24 cellular contexts compared by ENCODE assay signal in genomic region chr2:147860009-147860408, GRCh38. TPM values are rescaled to one million over a fixed set of nuclear protein-coding genes. Genes with fewer than 3 reads are reported as not detected.
DNase-seq lines count a peak whose midpoint lies in the region; ATAC-seq and TF ChIP-seq lines count a peak whose summit lies in the region.
"Had no signal": no experiment of that assay in that cellular context is flagged by ENCODE, and none has a peak within 500 bp of the region (broad histone marks: within the 10 kb centered on the region; RNA-seq: fewer than 3 reads in every experiment).

No MANE protein-coding gene starts in this region.

- intact Hi-C loops in gastrocnemius medialis (cut with DNase I; ENCODE audit: low total_unique reads): no loop called here

- peaks cover 84% of the 10 kb centered on the region for H3K4me1 Mint-ChIP-seq in brain
- H3K4me1 Mint-ChIP-seq in activated CD4-positive, alpha-beta memory T cell treated with anti-CD3 and anti-CD28 coated beads, Interleukin-2, amount 10 ng/mL, durations not matched to agents 7 days and 5 days: peaks cover 15% of the 10 kb centered on the region
- H3K4me1 Mint-ChIP-seq: central memory CD8-positive, alpha-beta T cell had no signal

- H3K27me3 ChIP-seq in gastrocnemius medialis: no peaks in the 10 kb centered on the region
- H3K27me3 ChIP-seq: BLaER1, ovary, sigmoid colon, suprapubic skin had no signal

- in situ Hi-C loops in gastrocnemius medialis (cut with MboI; ENCODE audit: low sequenced_read_pairs in 4 of 4): no loop called here

- H3K4me1 ChIP-seq in gastrocnemius medialis: peaks cover 74 to 84% of the 10 kb centered on the region in 2 donors
- H3K4me1 ChIP-seq: A549, BLaER1 had no signal

- DNase-seq in NCI-H345 (lab: John Stamatoyannopoulos, UW) (peak; percentile 9), NCI-H345 treated with DMSO at 0.1 percent for 48 hours (lab: John Stamatoyannopoulos, UW; ENCODE audit: unreplicated experiment) (no peak), NCI-H2171 (lab: John Stamatoyannopoulos, UW) (peak; percentile 92), gastrocnemius medialis (no peak), dedifferentiated amniotic fluid mesenchymal stem cell (ENCODE audit: extremely low spot score) (no peak)
- no peak for DNase-seq in activated CD4-positive, alpha-beta memory T cell treated with anti-CD3 and anti-CD28 coated beads, Interleukin-2, amount 10 ng/mL, durations not matched to agents 7 days and 5 days
- DNase-seq: aorta, foreskin melanocyte, hypothalamus, kidney, NCI-H2081 treated with DMSO at 0.1 percent for 48 hours, ovary, sigmoid colon had no signal

- H3K9me3 ChIP-seq in gastrocnemius medialis: no peaks in the 10 kb centered on the region
- H3K9me3 ChIP-seq: A549, BLaER1, ovary, sigmoid colon, suprapubic skin had no signal

- no peak for TF ChIP-seq POLR2A in gastrocnemius medialis (IDR thresholded peaks at IDR 0.05)

- POLR2A ChIA-PET in activated CD4-positive, alpha-beta memory T cell treated with anti-CD3 and anti-CD28 coated beads, Interleukin-2, amount 10 ng/mL, durations not matched to agents 7 days and 5 days (lab: Charles Lee): no interaction called here

- ATAC-seq in gastrocnemius medialis (no peak), HG02642 (IDR thresholded peaks at IDR 0.05; ENCODE audit: poor library complexity, unreplicated experiment) (no peak)
- ATAC-seq: A549; activated CD4-positive, CD25-positive, alpha-beta regulatory T cell treated with anti-CD3 and anti-CD28 coated beads, Interleukin-2, amount 50 U/mL, for 24 hours; SK-N-SH treated with all-trans-retinoic acid at 6 μM for 48 hours had no signal

- H3K4me3 ChIP-seq in gastrocnemius medialis: no peak overlapping the region
- H3K4me3 ChIP-seq: A549, BLaER1, ovary, sigmoid colon, suprapubic skin had no signal

- H3K9me3 Mint-ChIP-seq in brain: peaks cover 0 to 3% (median 2%) of the 10 kb centered on the region in 5 experiments
- H3K9me3 Mint-ChIP-seq in activated CD4-positive, alpha-beta memory T cell treated with anti-CD3 and anti-CD28 coated beads, Interleukin-2, amount 10 ng/mL, durations not matched to agents 7 days and 5 days: no peaks in the 10 kb centered on the region
- H3K9me3 Mint-ChIP-seq: activated naive CD4-positive, alpha-beta T cell treated with anti-CD3 and anti-CD28 coated beads, Interleukin-2, amount 50 U/mL, for 24 hours; central memory CD8-positive, alpha-beta T cell; IgD-negative memory B cell had no signal

- peak overlapping the region in 4 of 5 experiments; percentile 15 to 37 (median 20) for H3K27ac Mint-ChIP-seq in brain
- no peak overlapping the region for H3K27ac Mint-ChIP-seq in activated CD4-positive, alpha-beta memory T cell treated with anti-CD3 and anti-CD28 coated beads, Interleukin-2, amount 10 ng/mL, durations not matched to agents 7 days and 5 days
- H3K27ac Mint-ChIP-seq: activated naive CD4-positive, alpha-beta T cell treated with anti-CD3 and anti-CD28 coated beads, Interleukin-2, amount 50 U/mL, for 24 hours; IgD-negative memory B cell had no signal

- H3K36me3 Mint-ChIP-seq in brain: peaks cover 24% of the 10 kb centered on the region
- H3K36me3 Mint-ChIP-seq in activated CD4-positive, alpha-beta memory T cell treated with anti-CD3 and anti-CD28 coated beads, Interleukin-2, amount 10 ng/mL, durations not matched to agents 7 days and 5 days (ENCODE audit: low read depth): no peaks in the 10 kb centered on the region
- H3K36me3 Mint-ChIP-seq: activated naive CD4-positive, alpha-beta T cell treated with anti-CD3 and anti-CD28 coated beads, Interleukin-2, amount 50 U/mL, for 24 hours had no signal

- TF ChIP-seq CTCF in brain (conservative IDR thresholded peaks at IDR 0.05): no peak
- no peak for TF ChIP-seq CTCF in gastrocnemius medialis (IDR thresholded peaks at IDR 0.05 in 4 of 5, conservative IDR thresholded peaks at IDR 0.05 in 1 of 5)

- peaks cover 3% of the 10 kb centered on the region for H3K27me3 Mint-ChIP-seq in brain
- no peaks in the 10 kb centered on the region for H3K27me3 Mint-ChIP-seq in activated CD4-positive, alpha-beta memory T cell treated with anti-CD3 and anti-CD28 coated beads, Interleukin-2, amount 10 ng/mL, durations not matched to agents 7 days and 5 days
- H3K27me3 Mint-ChIP-seq: activated naive CD4-positive, alpha-beta T cell treated with anti-CD3 and anti-CD28 coated beads, Interleukin-2, amount 50 U/mL, for 24 hours; central memory CD8-positive, alpha-beta T cell had no signal

- peak overlapping the region in 3 of 4 donors; percentile 26 to 44 (median 30) for H3K27ac ChIP-seq in gastrocnemius medialis
- H3K27ac ChIP-seq: A549, BLaER1, ovary, RWPE1, sigmoid colon, suprapubic skin had no signal

- no peaks in the 10 kb centered on the region for H3K36me3 ChIP-seq in gastrocnemius medialis
- H3K36me3 ChIP-seq: BLaER1, ovary, sigmoid colon, suprapubic skin had no signal

- CTCF ChIA-PET in activated CD4-positive, alpha-beta memory T cell treated with anti-CD3 and anti-CD28 coated beads, Interleukin-2, amount 10 ng/mL, durations not matched to agents 7 days and 5 days (lab: Charles Lee): interaction anchor here (1.4 kb wide), 1 partner anchor 9 kb away, joined by 3 read pairs; no protein-coding TSS in a partner anchor

- peak overlapping the region in 4 of 5 experiments; percentile 42 to 65 (median 62) for H3K4me3 Mint-ChIP-seq in brain
- H3K4me3 Mint-ChIP-seq in activated CD4-positive, alpha-beta memory T cell treated with anti-CD3 and anti-CD28 coated beads, Interleukin-2, amount 10 ng/mL, durations not matched to agents 7 days and 5 days: no peak overlapping the region
- H3K4me3 Mint-ChIP-seq: activated naive CD4-positive, alpha-beta T cell treated with anti-CD3 and anti-CD28 coated beads, Interleukin-2, amount 50 U/mL, for 24 hours; central memory CD8-positive, alpha-beta T cell; IgD-negative memory B cell had no signal

RNA-seq across cellular contexts. Expression of gene ACVR2A, which starts 15.2 kb away (rescaled TPM):
- 3.5 TPM for polyA plus RNA-seq in brain (ENCODE audit: insufficient read depth, low read depth, low replicate concordance)
- 10 to 100 TPM in 1 of 4 donors, 1 to 10 TPM in 3; 6.6 to 10.6 (median 7.5) TPM for total RNA-seq in gastrocnemius medialis
- 10 to 100 TPM; 14.0 to 15.2 TPM for total RNA-seq in activated CD4-positive, alpha-beta memory T cell treated with anti-CD3 and anti-CD28 coated beads, Interleukin-2, amount 10 ng/mL, durations not matched to agents 7 days and 5 days

Comparison
In these comparisons a context has a peak if more than half of its experiments do, and no peak if none do; other contexts are left out.
1. DNase-seq: peak in NCI-H345 (single experiment) and NCI-H2171 (single experiment); none in NCI-H345 treated with DMSO at 0.1 percent for 48 hours (single experiment), gastrocnemius medialis (0 of 2), activated CD4-positive, alpha-beta memory T cell treated with anti-CD3 and anti-CD28 coated beads, Interleukin-2, amount 10 ng/mL, durations not matched to agents 7 days and 5 days (single experiment) and dedifferentiated amniotic fluid mesenchymal stem cell (single experiment).